Comparison of ENCODE assay signal across 8 cellular contexts in genomic region chr3:129428382-129429079, GRCh38. TPM values are rescaled to one million over a fixed set of nuclear protein-coding genes. Genes with fewer than 3 reads are reported as not detected.
DNase-seq lines count a peak whose midpoint lies in the region; ATAC-seq, FAIRE-seq and TF ChIP-seq lines count a peak whose summit lies in the region.

Gene EFCAB12 (minus strand): TSS chr3:129428636. CDS start chr3:129428488, 148 bp downstream.

- H3K9ac ChIP-seq in H1 (replicated peaks in 1 of 4; ENCODE audit: extremely low read depth in 1 of 4, low read depth in 3 of 4, low read length in 3 of 4) (peak within 1 kb of the TSS in 3 of 4 experiments; percentile 54 to 68 (median 57); a peak in 5 of 7 replicates), mesenchymal stem cell (ENCODE audit: low read length) (peak within 1 kb of the TSS; percentile 79)

- peaks cover 7 to 31% (median 15%) of the 10 kb centered on the region in 4 experiments for H3K4me1 ChIP-seq in H1 (replicated peaks in 1 of 4; ENCODE audit: control insufficient read depth in 3 of 4, insufficient read depth in 4 of 4, low read length in 3 of 4)
- H3K4me1 ChIP-seq in mesenchymal stem cell (ENCODE audit: control insufficient read depth, insufficient read depth, low read depth, low read length), result peaks cover 12% of the 10 kb centered on the region

- DNase-seq in AG04449 (ENCODE audit: low read depth, low spot score), result peak; percentile 33
- peak; percentile 74 for DNase-seq in NCI-H524 treated with DMSO at 0.1 percent for 48 hours (lab: John Stamatoyannopoulos, UW)
- DNase-seq in activated CD8-positive, alpha-beta memory T cell treated with anti-CD3 and anti-CD28 coated beads, Interleukin-2, amount 50 U/mL, for 1 hour (ENCODE audit: extremely low read depth), result peak; percentile 66
- DNase-seq in H1 (ENCODE audit: low read depth in 1 of 2, low spot score in 2 of 2), result peak; percentile 89 to 98
- DNase-seq in mesenchymal stem cell, result peak; percentile 92
- peak; percentile 74 to 80 (median 76) for DNase-seq in stimulated activated CD4-positive, alpha-beta T cell treated with anti-CD3 and anti-CD28 coated beads, TNF-alpha, amount 100 ng/mL, for 4 hours (ENCODE audit: low read depth in 3 of 3)

- H3K14ac ChIP-seq in H1 (ENCODE audit: insufficient read length) (no peak within 1 kb of the TSS), mesenchymal stem cell (ENCODE audit: low read length in 2 of 2) (peak within 1 kb of the TSS in 1 of 2 experiments; percentile 73)

- no peak for TF ChIP-seq CTCF in AG04449 (IDR thresholded peaks at IDR 0.05; ENCODE audit: insufficient read depth, low read length, missing control alignments)
- no peak for TF ChIP-seq CTCF in H1 (IDR thresholded peaks at IDR 0.05; ENCODE audit: control extremely low read depth in 1 of 3, insufficient read depth in 1 of 3, low read depth in 1 of 3, low read length in 3 of 3)

- no peaks in the 10 kb centered on the region for H3K79me2 ChIP-seq in H1 (ENCODE audit: control insufficient read depth in 1 of 2, insufficient read depth in 2 of 2, low read length in 2 of 2)

- peak within 1 kb of the TSS; percentile 38 for H4K91ac ChIP-seq in H1 (replicated peaks; ENCODE audit: insufficient read length, low read length)
- peak within 1 kb of the TSS; percentile 64 for H4K91ac ChIP-seq in mesenchymal stem cell (ENCODE audit: low read length)

- peak in 1 of 2 experiments; percentile 73; a peak in 2 of 3 replicates for TF ChIP-seq POLR2A in H1 (IDR thresholded peaks at IDR 0.05; ENCODE audit: control extremely low read depth in 1 of 2, low read depth in 2 of 2, low read length in 2 of 2)

- H3K79me1 ChIP-seq in H1 (ENCODE audit: low read depth, low read length) (no peaks in the 10 kb centered on the region), mesenchymal stem cell (replicated peaks; ENCODE audit: low read length, poor library complexity, severe bottlenecking) (no peaks in the 10 kb centered on the region)

- H2BK20ac ChIP-seq in H1 (ENCODE audit: low read length), result peak within 1 kb of the TSS; percentile 21; the same call in 1 of the 2 replicates

- no peak within 1 kb of the TSS for H3K23ac ChIP-seq in H1 (ENCODE audit: insufficient read length)
- H3K23ac ChIP-seq in mesenchymal stem cell (ENCODE audit: low read length in 2 of 2), result no peak within 1 kb of the TSS

- H4K5ac ChIP-seq in H1 (ENCODE audit: insufficient read length, low read depth, low read length), result peak within 1 kb of the TSS; percentile 55

- H2AK5ac ChIP-seq in H1 (ENCODE audit: low read depth, low read length), result 0 out of 2 replicates have a peak within 1 kb of the TSS, but pooled peaks have one; percentile 11
- H2AK5ac ChIP-seq in mesenchymal stem cell (ENCODE audit: low read length, severe bottlenecking), result no peak within 1 kb of the TSS

- H3K36me3 ChIP-seq in H1 (ENCODE audit: control insufficient read depth in 2 of 4, insufficient read depth in 4 of 4, low read length in 3 of 4) (peaks cover 15 to 26% (median 23%) of the 10 kb centered on the region in 4 experiments; a peak in 7 of 8 replicates), mesenchymal stem cell (ENCODE audit: control insufficient read depth in 1 of 2, insufficient read depth in 2 of 2, low read depth in 1 of 2, low read length in 2 of 2) (peaks cover 11 to 42% of the 10 kb centered on the region in 2 experiments)

- peak within 1 kb of the TSS; percentile 75 for H3K27ac ChIP-seq in H1 (ENCODE audit: low read depth, low read length)
- peak within 1 kb of the TSS; percentile 3 for H3K27ac ChIP-seq in mesenchymal stem cell (ENCODE audit: low read length, poor library complexity, severe bottlenecking)

- H2BK5ac ChIP-seq in H1 (ENCODE audit: low read depth, low read length), result peak within 1 kb of the TSS; percentile 77
- no peak within 1 kb of the TSS for H2BK5ac ChIP-seq in mesenchymal stem cell (ENCODE audit: low read depth, low read length, poor library complexity, severe bottlenecking)

- H4K8ac ChIP-seq in H1 (ENCODE audit: extremely low read depth, insufficient read depth, low read length) (no peak within 1 kb of the TSS; the same call in 1 of the 2 replicates), mesenchymal stem cell (ENCODE audit: low read length) (peak within 1 kb of the TSS; percentile 74)

- peaks cover 3% of the 10 kb centered on the region for H3K23me2 ChIP-seq in H1 (ENCODE audit: low read depth, low read length)

- peaks cover 0 to 10% (median 8%) of the 10 kb centered on the region in 4 experiments; a peak in 5 of 7 replicates for H3K27me3 ChIP-seq in H1 (replicated peaks in 1 of 4; ENCODE audit: control insufficient read depth in 3 of 4, extremely low read depth in 1 of 4, insufficient read depth in 3 of 4, low read length in 3 of 4)
- H3K27me3 ChIP-seq in mesenchymal stem cell (ENCODE audit: control insufficient read depth in 1 of 2, insufficient read depth in 1 of 2, low read length in 2 of 2), result peaks cover 0 to 3% of the 10 kb centered on the region in 2 experiments

- H3K4me2 ChIP-seq in H1 (ENCODE audit: insufficient read depth in 1 of 2, low read depth in 2 of 2, low read length in 2 of 2), result peak within 1 kb of the TSS; percentile 84 to 99
- H3K4me2 ChIP-seq in mesenchymal stem cell (ENCODE audit: low read length, poor library complexity, severe bottlenecking), result peak within 1 kb of the TSS; percentile 98

- H3K4ac ChIP-seq in H1 (replicated peaks; ENCODE audit: insufficient read length, low read depth, low read length), result no peak within 1 kb of the TSS
- no peak within 1 kb of the TSS for H3K4ac ChIP-seq in mesenchymal stem cell (ENCODE audit: low read depth in 1 of 2, low read length in 2 of 2)

- WGBS in H1 (ENCODE audit: extremely low coverage in 1 of 2, insufficient coverage in 1 of 2, insufficient read length in 1 of 2, insufficient replicate concordance in 2 of 2, low coverage in 1 of 2, low lambda C conversion rate in 2 of 2, missing lambda C conversion rate in 1 of 2), 2 experiments, result 6% methylated on average over 42 of the region's 42 CpGs; no CpG with 5 or more reads in 1 of the 2 experiments
- 3% methylated on average over 42 of the region's 42 CpGs for WGBS in mesenchymal stem cell

- H2BK12ac ChIP-seq in H1 (ENCODE audit: low read depth, low read length), result no peak within 1 kb of the TSS
- H2BK12ac ChIP-seq in mesenchymal stem cell (ENCODE audit: low read length in 2 of 2), result no peak within 1 kb of the TSS

- ATAC-seq in GM18870 (IDR thresholded peaks at IDR 0.05; ENCODE audit: unreplicated experiment) (peak; percentile 75), HG03175 (IDR thresholded peaks at IDR 0.05; ENCODE audit: unreplicated experiment) (peak; percentile 93)

- no peak within 1 kb of the TSS; the same call in 1 of the 2 replicates for H3K18ac ChIP-seq in H1 (ENCODE audit: extremely low read depth, low read length)
- peak within 1 kb of the TSS in 1 of 2 experiments; percentile 63 for H3K18ac ChIP-seq in mesenchymal stem cell (ENCODE audit: low read depth in 1 of 2, low read length in 2 of 2)

- H2AFZ ChIP-seq in H1 (ENCODE audit: low read length) (peak within 1 kb of the TSS; percentile 63; the same call in 1 of the 2 replicates), mesenchymal stem cell (ENCODE audit: low read depth, low read length) (peak within 1 kb of the TSS; percentile 72)

- H3K9me3 ChIP-seq in H1 (ENCODE audit: insufficient read depth in 2 of 2, low read depth in 1 of 2, low read length in 1 of 2), result no peaks in the 10 kb centered on the region
- H3K9me3 ChIP-seq in mesenchymal stem cell (ENCODE audit: control insufficient read depth, low read length), result no peaks in the 10 kb centered on the region

- H2BK120ac ChIP-seq in H1 (replicated peaks; ENCODE audit: low read depth, low read length), result no peak within 1 kb of the TSS
- no peak within 1 kb of the TSS for H2BK120ac ChIP-seq in mesenchymal stem cell (ENCODE audit: low read depth, low read length)

- POLR2A ChIA-PET in AG04449 (lab: Yijun Ruan, JAX), result interaction anchor here (0.6 to 3.1 kb wide), 4 partner anchors 11 to 703 kb away, joined by 3 to 13 read pairs (median 3); partner anchors contain the start of genes IFT122, MBD4 and RAB7A
- POLR2A ChIA-PET in H1 (lab: Charles Lee; ENCODE audit: partially characterized antibody), result interaction anchor here (0.7 to 5.7 kb wide), 9 partner anchors 10 to 113 kb away, joined by 3 to 61 read pairs (median 7); partner anchors contain the start of genes IFT122 and MBD4

- no peak for TF ChIP-seq RAD21 in H1 (IDR thresholded peaks at IDR 0.05 in 1 of 2, conservative IDR thresholded peaks at IDR 0.05 in 1 of 2; ENCODE audit: low read depth in 2 of 2, low read length in 2 of 2)

- H2BK15ac ChIP-seq in H1 (ENCODE audit: low read length) (no peak within 1 kb of the TSS; the same call in 1 of the 2 replicates), mesenchymal stem cell (ENCODE audit: low read depth, poor library complexity, severe bottlenecking) (no peak within 1 kb of the TSS)

- H3K4me3 ChIP-seq in AG04449 (ENCODE audit: low read depth, low read length) (peak within 1 kb of the TSS; percentile 75), H1 (ENCODE audit: extremely low read depth in 1 of 4, insufficient read depth in 2 of 4, low read depth in 3 of 4, low read length in 4 of 4) (peak within 1 kb of the TSS; percentile 41 to 73 (median 60)), mesenchymal stem cell (ENCODE audit: insufficient read depth in 1 of 2, low read depth in 1 of 2, low read length in 2 of 2) (peak within 1 kb of the TSS; percentile 61 to 88)

- no peak for FAIRE-seq in H1 (lab: Jason Lieb, UNC)

- no peak within 1 kb of the TSS for H3K56ac ChIP-seq in H1 (replicated peaks; ENCODE audit: insufficient read length, low read depth, low read length)

- CTCF ChIA-PET in AG04449 (lab: Yijun Ruan, JAX) (interaction anchor here (0.6 to 1.8 kb wide), 6 partner anchors 10 to 458 kb away, joined by 3 to 5 read pairs (median 3); no protein-coding TSS in a partner anchor), H1 (lab: Charles Lee; ENCODE audit: partially characterized antibody) (interaction anchor here (0.6 to 2.6 kb wide), 9 partner anchors 10 to 369 kb away, joined by 3 to 9 read pairs (median 5); no protein-coding TSS in a partner anchor)

- no peak for TF ChIP-seq EP300 in H1 (IDR thresholded peaks at IDR 0.05; ENCODE audit: borderline replicate concordance in 1 of 2, low read depth in 2 of 2, low read length in 2 of 2)

- peaks cover 0 to 1% of the 10 kb centered on the region in 2 experiments for H4K20me1 ChIP-seq in H1 (replicated peaks in 1 of 2; ENCODE audit: control insufficient read depth in 1 of 2, insufficient read depth in 2 of 2, low read length in 2 of 2)

TF ChIP-seq in H1, 55 proteins besides CTCF, POLR2A, EP300 and RAD21 (continues in another document):
- no peak for TF ChIP-seq KDM1A (IDR thresholded peaks at IDR 0.05; ENCODE audit: borderline replicate concordance, low read length)

RNA-seq across cellular contexts. Expression of gene EFCAB12, which starts in this region (rescaled TPM):
- 0.75 and 0.99 TPM in 2 replicates for total RNA-seq in H1 (2021; fragmentation: NEBNext Ultra II Directional; extraction: Animal tissue kit (Norgen Biotek cat#: 25700))
- polyA plus RNA-seq in H1 (2011; rRNA removed), result 0.60 and 0.71 TPM in 2 replicates
- polyA plus RNA-seq in H1 (2011; cell fraction: cytosol; rRNA removed), result 0.54 TPM
- 2.1 TPM for polyA plus RNA-seq in H1 (2011; cell fraction: nucleus; rRNA removed)
- polyA plus RNA-seq in H1 (2012, experiment 1 of 2), result 0.88 to 1.4 TPM (median 1.2 TPM) in 4 replicates
- polyA plus RNA-seq in H1 (2012, experiment 2 of 2), result 0.38 TPM
- polyA plus RNA-seq in H1 (2013, experiment 1 of 2), result 0.51 TPM
- 0.33 TPM for polyA plus RNA-seq in H1 (2013, experiment 2 of 2)
- 0.37 and 1.3 TPM in 2 replicates for polyA minus RNA-seq in H1 (2011; rRNA and poly(A)+ RNA removed)
- polyA minus RNA-seq in H1 (2011; cell fraction: cytosol; rRNA and poly(A)+ RNA removed), result not detected
- polyA minus RNA-seq in H1 (2011; cell fraction: nucleus; rRNA and poly(A)+ RNA removed), result 0.70 TPM
- polyA plus RNA-seq in mesenchymal stem cell (2013, experiment 1 of 2), result 0.39 TPM
- polyA plus RNA-seq in mesenchymal stem cell (2013, experiment 2 of 2), result 0.42 TPM

Comparison
In these comparisons a context has a peak if more than half of its experiments do, and no peak if none do; other contexts are left out.
1. Peak in every context shown above with its lines: DNase-seq, ATAC-seq, H3K4me3 ChIP-seq and H3K27ac ChIP-seq.
2. DNase-seq: peak in every context shown above with its lines; median percentile 94 in H1; 92 in mesenchymal stem cell; 76 in stimulated activated CD4-positive, alpha-beta T cell treated with anti-CD3 and anti-CD28 coated beads, TNF-alpha, amount 100 ng/mL, for 4 hours; 74 in NCI-H524 treated with DMSO at 0.1 percent for 48 hours; 66 in activated CD8-positive, alpha-beta memory T cell treated with anti-CD3 and anti-CD28 coated beads, Interleukin-2, amount 50 U/mL, for 1 hour; 33 in AG04449.